Comparison of ENCODE assay signal across 27 cellular contexts in the genomic region with DNA sequence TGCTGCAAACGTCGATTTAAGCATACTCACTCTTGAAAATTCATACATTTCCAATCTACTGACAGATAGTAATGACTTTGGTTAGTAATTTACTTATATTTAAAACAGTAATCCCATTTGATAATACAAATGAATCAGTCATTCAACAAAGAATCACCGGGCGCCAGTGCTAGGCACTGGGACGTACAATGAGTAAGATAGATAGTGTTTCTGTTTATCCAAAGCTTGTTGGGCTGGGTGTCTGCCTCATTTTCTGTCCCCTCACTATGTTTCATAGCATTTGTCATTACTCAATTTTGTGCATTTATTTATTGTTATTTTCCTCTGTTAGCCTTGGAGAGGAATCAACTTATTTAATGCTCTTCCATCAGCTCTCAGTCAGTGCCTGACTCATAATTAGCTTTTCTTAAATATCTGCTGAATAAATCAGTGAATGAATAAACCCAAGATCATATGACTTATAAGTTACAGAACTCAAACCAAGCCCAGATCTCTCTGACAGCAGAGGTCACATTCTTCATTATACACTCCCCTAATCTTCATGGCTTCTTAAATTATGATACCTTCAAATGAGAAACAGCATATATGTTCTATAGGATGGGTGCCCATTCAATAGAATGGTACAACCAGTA.
"Had no signal": no experiment of that assay in that cellular context is flagged by ENCODE, and none has a peak within 500 bp of the region (broad histone marks: within the 10 kb centered on the region; RNA-seq: fewer than 3 reads in every experiment).

No MANE protein-coding gene starts in this region.

- H3K9me3 ChIP-seq: breast epithelium, spleen, tibial nerve had no signal

- H3K36me3 Mint-ChIP-seq: immature natural killer cell; memory B cell; naive thymus-derived CD8-positive, alpha-beta T cell had no signal

- H3K79me2 ChIP-seq: parathyroid adenoma had no signal

- H2AFZ ChIP-seq: parathyroid adenoma had no signal

- H3K4me3 ChIP-seq: breast epithelium, spleen, tibial nerve had no signal

- H3K27me3 Mint-ChIP-seq: activated CD8-positive, alpha-beta T cell treated with anti-CD3 and anti-CD28 coated beads for 36 hours; activated T-helper 17 cell treated with anti-CD3 and anti-CD28 coated beads, Interleukin-2, amount 50 U/mL, for 72 hours; central memory CD8-positive, alpha-beta T cell; dendritic cell treated with granulocyte-macrophage colony-stimulating factor and Interleukin-4, amounts not matched to agents 40 ng/mL and 50 ng/mL, for 4 days; memory B cell; naive thymus-derived CD8-positive, alpha-beta T cell had no signal

- H3K36me3 ChIP-seq: breast epithelium, spleen, tibial nerve had no signal

- H3K4me3 Mint-ChIP-seq: activated CD8-positive, alpha-beta T cell treated with anti-CD3 and anti-CD28 coated beads for 36 hours; activated T-cell treated with anti-CD3 and anti-CD28 coated beads, Interleukin-2, amount 50 U/mL, for 4 hours; activated T-helper 17 cell treated with anti-CD3 and anti-CD28 coated beads, Interleukin-2, amount 50 U/mL, for 72 hours; central memory CD8-positive, alpha-beta T cell; dendritic cell treated with granulocyte-macrophage colony-stimulating factor and Interleukin-4, amounts not matched to agents 40 ng/mL and 50 ng/mL, for 4 days; endodermal cell; immature natural killer cell; memory B cell; naive thymus-derived CD8-positive, alpha-beta T cell; neural crest cell; T-helper 1 cell treated with Interleukin-12 subunit alpha and Interleukin-12 subunit beta and Interleukin-4 antibody, amounts not matched to agents 30 μg/mL and 1 μg/mL, for 36 hours had no signal

- H3K27ac ChIP-seq: breast epithelium, parathyroid adenoma, spleen, tibial nerve had no signal

- H3K9ac ChIP-seq: parathyroid adenoma had no signal

- H3K4me1 Mint-ChIP-seq: activated T-helper 17 cell treated with anti-CD3 and anti-CD28 coated beads, Interleukin-2, amount 50 U/mL, for 72 hours; central memory CD8-positive, alpha-beta T cell; endodermal cell; immature natural killer cell; memory B cell; naive thymus-derived CD8-positive, alpha-beta T cell had no signal

- DNase-seq: activated CD4-positive, alpha-beta T cell treated with anti-CD3 and anti-CD28 coated beads, Interleukin-2, amount 50 U/mL, for 1 hour; activated CD4-positive, CD25-positive, alpha-beta regulatory T cell treated with anti-CD3 and anti-CD28 coated beads, Interleukin-2, amount 50 U/mL, for 72 hours; activated CD8-positive, alpha-beta T cell treated with anti-CD3 and anti-CD28 coated beads for 36 hours; activated gamma-delta T cell treated with Interleukin-2 at 50 U/mL for 16 hours; activated naive CD4-positive, alpha-beta T cell treated with anti-CD3 and anti-CD28 coated beads, Interleukin-2, amount 50 U/mL, for 16 hours; activated T-cell treated with anti-CD3 and anti-CD28 coated beads, Interleukin-2, amount 50 U/mL, for 4 hours; amygdala; endodermal cell; head of caudate nucleus; hypothalamus; immature natural killer cell; naive thymus-derived CD8-positive, alpha-beta T cell; nucleus accumbens; right cardiac atrium; spleen; stimulated activated naive CD4-positive, alpha-beta T cell treated with Interleukin-2 at 50 U/mL for 16 hours; SW 1271; T1000 had no signal

- H3K4me1 ChIP-seq: parathyroid adenoma, spleen, tibial nerve had no signal

- H3K9me3 Mint-ChIP-seq: activated CD8-positive, alpha-beta T cell treated with anti-CD3 and anti-CD28 coated beads for 36 hours; activated T-cell treated with anti-CD3 and anti-CD28 coated beads, Interleukin-2, amount 50 U/mL, for 4 hours; dendritic cell treated with granulocyte-macrophage colony-stimulating factor and Interleukin-4, amounts not matched to agents 40 ng/mL and 50 ng/mL, for 4 days; T-helper 1 cell treated with Interleukin-12 subunit alpha and Interleukin-12 subunit beta and Interleukin-4 antibody, amounts not matched to agents 30 μg/mL and 1 μg/mL, for 36 hours had no signal

- H3K27ac Mint-ChIP-seq: activated CD8-positive, alpha-beta T cell treated with anti-CD3 and anti-CD28 coated beads for 36 hours; activated T-helper 17 cell treated with anti-CD3 and anti-CD28 coated beads, Interleukin-2, amount 50 U/mL, for 72 hours; dendritic cell treated with granulocyte-macrophage colony-stimulating factor and Interleukin-4, amounts not matched to agents 40 ng/mL and 50 ng/mL, for 4 days; endodermal cell; immature natural killer cell; memory B cell; naive thymus-derived CD8-positive, alpha-beta T cell; T-helper 1 cell treated with Interleukin-12 subunit alpha and Interleukin-12 subunit beta and Interleukin-4 antibody, amounts not matched to agents 30 μg/mL and 1 μg/mL, for 36 hours had no signal

- H3K27me3 ChIP-seq: breast epithelium, spleen, tibial nerve had no signal
